ENCODE assay signal across 9 cellular contexts in genomic region chr10:128263891-128264688, GRCh38.
DNase-seq lines count a peak whose midpoint lies in the region; ATAC-seq and TF ChIP-seq lines count a peak whose summit lies in the region.
"Had no signal": no experiment of that assay in that cellular context is flagged by ENCODE, and none has a peak within 500 bp of the region (broad histone marks: within the 10 kb centered on the region; RNA-seq: fewer than 3 reads in every experiment).

No MANE protein-coding gene starts in this region.

- no peaks in the 10 kb centered on the region for H3K9me3 Mint-ChIP-seq in activated CD4-positive, alpha-beta T cell treated with anti-CD3 and anti-CD28 coated beads for 36 hours (ENCODE audit: low read depth)
- H3K9me3 Mint-ChIP-seq in mesothelial cell of epicardium = peaks cover 3% of the 10 kb centered on the region

- H3K36me3 Mint-ChIP-seq in activated CD4-positive, alpha-beta T cell treated with anti-CD3 and anti-CD28 coated beads for 36 hours (ENCODE audit: low read depth) = no peaks in the 10 kb centered on the region
- no peaks in the 10 kb centered on the region for H3K36me3 Mint-ChIP-seq in mesothelial cell of epicardium
- H3K36me3 Mint-ChIP-seq: IgD-negative memory B cell had no signal

- TF ChIP-seq CTCF in mesothelial cell of epicardium (IDR thresholded peaks at IDR 0.05; ENCODE audit: unreplicated experiment) = peak; percentile 72

- ATAC-seq in GM18867 (IDR thresholded peaks at IDR 0.05; ENCODE audit: unreplicated experiment) = peak; percentile 87
- ATAC-seq in activated CD4-positive, alpha-beta T cell treated with anti-CD3 and anti-CD28 coated beads for 36 hours = peak; percentile 47
- ATAC-seq in stimulated activated naive CD8-positive, alpha-beta T cell treated with anti-CD3 and anti-CD28 coated beads, Interleukin-15, Interleukin-2, amounts not matched to agents 100 U/mL and 50 U/mL, for 24 hours = peak; percentile 36

- H3K4me1 Mint-ChIP-seq in activated CD4-positive, alpha-beta T cell treated with anti-CD3 and anti-CD28 coated beads for 36 hours = no peaks in the 10 kb centered on the region
- no peaks in the 10 kb centered on the region for H3K4me1 Mint-ChIP-seq in mesothelial cell of epicardium

- CTCF ChIA-PET in activated CD4-positive, alpha-beta T cell treated with anti-CD3 and anti-CD28 coated beads for 36 hours (lab: Charles Lee) = interaction anchor here (1.0 to 1.8 kb wide), 3 partner anchors 10 to 29 kb away, joined by 3 to 5 read pairs (median 4); no protein-coding TSS in a partner anchor

- no peak overlapping the region for H3K4me3 Mint-ChIP-seq in activated CD4-positive, alpha-beta T cell treated with anti-CD3 and anti-CD28 coated beads for 36 hours
- H3K4me3 Mint-ChIP-seq in mesothelial cell of epicardium = no peak overlapping the region
- H3K4me3 Mint-ChIP-seq: IgD-negative memory B cell had no signal

- peaks cover 33% of the 10 kb centered on the region for H3K27me3 Mint-ChIP-seq in activated CD4-positive, alpha-beta T cell treated with anti-CD3 and anti-CD28 coated beads for 36 hours
- peaks cover 80% of the 10 kb centered on the region for H3K27me3 Mint-ChIP-seq in mesothelial cell of epicardium (ENCODE audit: low read depth)

- POLR2A ChIA-PET in activated CD4-positive, alpha-beta T cell treated with anti-CD3 and anti-CD28 coated beads for 36 hours (lab: Charles Lee) = no interaction called here

- DNase-seq in C1 segment of cervical spinal cord (lab: John Stamatoyannopoulos, UW) (peak in 8 of 14 donors; percentile 0 to 37 (median 16)), NCI-H1105 (lab: John Stamatoyannopoulos, UW) (peak; percentile 48), ecto neural progenitor cell (ENCODE audit: low spot score) (peak; percentile 81), mesothelial cell of epicardium (ENCODE audit: low spot score in 2 of 2, unreplicated experiment in 2 of 2) (peak; percentile 36 to 79), 8988T (no peak)
- DNase-seq in activated CD4-positive, alpha-beta T cell treated with anti-CD3 and anti-CD28 coated beads for 36 hours = peak; percentile 77
- DNase-seq in stimulated activated naive CD8-positive, alpha-beta T cell treated with anti-CD3 and anti-CD28 coated beads, Interleukin-15, Interleukin-2, amounts not matched to agents 100 U/mL and 50 U/mL, for 24 hours = peak; percentile 59

- intact Hi-C loops in activated CD4-positive, alpha-beta T cell treated with anti-CD3 and anti-CD28 coated beads for 36 hours (cut with DNase I, micrococcal nuclease) = loop anchor here (1.0 to 10.0 kb wide), 4 partner anchors 266 to 1707 kb away; no protein-coding TSS in a partner anchor

- no peak overlapping the region for H3K27ac Mint-ChIP-seq in activated CD4-positive, alpha-beta T cell treated with anti-CD3 and anti-CD28 coated beads for 36 hours
- no peak overlapping the region for H3K27ac Mint-ChIP-seq in mesothelial cell of epicardium
- H3K27ac Mint-ChIP-seq: IgD-negative memory B cell had no signal

Comparison
In these comparisons a context has a peak if more than half of its experiments do, and no peak if none do; other contexts are left out.
1. ATAC-seq: peak in every context shown above with its lines; median percentile 87 in GM18867; 47 in activated CD4-positive, alpha-beta T cell treated with anti-CD3 and anti-CD28 coated beads for 36 hours; 36 in stimulated activated naive CD8-positive, alpha-beta T cell treated with anti-CD3 and anti-CD28 coated beads, Interleukin-15, Interleukin-2, amounts not matched to agents 100 U/mL and 50 U/mL, for 24 hours.